9 cellular contexts compared by ENCODE assay signal in the genomic region with DNA sequence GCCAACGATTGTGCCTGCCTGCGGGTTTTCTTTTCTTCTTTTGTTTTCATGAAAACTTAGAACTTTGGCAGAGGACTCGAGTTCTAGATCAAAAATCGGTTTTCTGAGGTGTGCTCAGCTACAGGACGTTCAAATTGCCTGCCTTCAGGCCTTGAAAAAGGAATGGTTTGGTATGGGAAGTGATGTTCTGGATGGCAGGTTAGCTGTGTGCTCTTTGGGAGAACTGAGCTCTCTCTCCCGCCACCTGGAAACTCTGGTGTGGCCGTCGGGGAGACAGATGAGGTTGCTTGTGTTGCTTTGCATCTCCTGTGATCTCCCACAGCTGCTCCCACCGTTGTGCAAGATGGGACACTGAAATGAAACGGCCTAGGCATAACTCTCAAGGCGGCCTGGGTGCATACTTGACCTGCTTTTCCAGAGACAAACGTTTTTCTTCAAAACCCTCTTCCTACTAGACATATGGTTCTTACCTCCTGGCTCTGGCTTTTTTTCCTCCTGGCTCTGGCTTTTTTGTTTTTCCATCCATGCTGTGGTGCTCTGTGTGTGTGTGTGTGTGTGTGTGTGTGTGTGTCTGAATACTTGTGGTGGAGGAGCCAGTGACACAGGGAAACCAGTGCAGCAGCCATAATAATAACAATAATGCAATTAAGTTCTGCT. TPM values are rescaled to one million over a fixed set of nuclear protein-coding genes. Genes with fewer than 3 reads are reported as not detected.
DNase-seq lines count a peak whose midpoint lies in the region; ATAC-seq, FAIRE-seq and TF ChIP-seq lines count a peak whose summit lies in the region.
"Had no signal": no experiment of that assay in that cellular context is flagged by ENCODE, and none has a peak within 500 bp of the region (broad histone marks: within the 10 kb centered on the region; RNA-seq: fewer than 3 reads in every experiment).

No MANE protein-coding gene starts in this region.

- no peaks in the 10 kb centered on the region for H3K9me3 Mint-ChIP-seq in stimulated activated naive CD8-positive, alpha-beta T cell treated with anti-CD3 and anti-CD28 coated beads, Interleukin-15, Interleukin-2, amounts not matched to agents 100 ng/mL and 50 ng/mL, for 24 hours
- H3K9me3 Mint-ChIP-seq in activated CD4-positive, alpha-beta memory T cell treated with anti-CD3 and anti-CD28 coated beads for 36 hours = no peaks in the 10 kb centered on the region
- H3K9me3 Mint-ChIP-seq in progenitor cell of endocrine pancreas (ENCODE audit: low read depth) = no peaks in the 10 kb centered on the region

- no peak for FAIRE-seq in GM12891 (lab: Jason Lieb, UNC)
- FAIRE-seq: islet of Langerhans had no signal

- POLR2A ChIA-PET in activated CD4-positive, alpha-beta memory T cell treated with anti-CD3 and anti-CD28 coated beads for 36 hours (lab: Charles Lee) = no interaction called here

- peaks cover 53% of the 10 kb centered on the region for H3K27me3 Mint-ChIP-seq in stimulated activated naive CD8-positive, alpha-beta T cell treated with anti-CD3 and anti-CD28 coated beads, Interleukin-15, Interleukin-2, amounts not matched to agents 100 ng/mL and 50 ng/mL, for 24 hours
- peaks cover 39% of the 10 kb centered on the region for H3K27me3 Mint-ChIP-seq in activated CD4-positive, alpha-beta memory T cell treated with anti-CD3 and anti-CD28 coated beads for 36 hours
- peaks cover 14% of the 10 kb centered on the region for H3K27me3 Mint-ChIP-seq in progenitor cell of endocrine pancreas

- no peak for ATAC-seq in stimulated activated naive CD8-positive, alpha-beta T cell treated with anti-CD3 and anti-CD28 coated beads, Interleukin-15, Interleukin-2, amounts not matched to agents 100 U/mL and 50 U/mL, for 24 hours
- no peak for ATAC-seq in HG03521 (IDR thresholded peaks at IDR 0.05; ENCODE audit: unreplicated experiment)

- peak overlapping the region; percentile 26 for H3K27ac Mint-ChIP-seq in stimulated activated naive CD8-positive, alpha-beta T cell treated with anti-CD3 and anti-CD28 coated beads, Interleukin-15, Interleukin-2, amounts not matched to agents 100 ng/mL and 50 ng/mL, for 24 hours
- H3K27ac Mint-ChIP-seq in activated CD4-positive, alpha-beta memory T cell treated with anti-CD3 and anti-CD28 coated beads for 36 hours = no peak overlapping the region
- peak overlapping the region; percentile 97 for H3K27ac Mint-ChIP-seq in progenitor cell of endocrine pancreas

- peaks cover 16% of the 10 kb centered on the region for H3K4me1 Mint-ChIP-seq in stimulated activated naive CD8-positive, alpha-beta T cell treated with anti-CD3 and anti-CD28 coated beads, Interleukin-15, Interleukin-2, amounts not matched to agents 100 ng/mL and 50 ng/mL, for 24 hours (ENCODE audit: low read depth)
- H3K4me1 Mint-ChIP-seq in activated CD4-positive, alpha-beta memory T cell treated with anti-CD3 and anti-CD28 coated beads for 36 hours (ENCODE audit: low read depth) = peaks cover 13% of the 10 kb centered on the region
- H3K4me1 Mint-ChIP-seq in progenitor cell of endocrine pancreas (ENCODE audit: low read depth) = peaks cover 33% of the 10 kb centered on the region

- no peak for TF ChIP-seq CTCF in progenitor cell of endocrine pancreas (IDR thresholded peaks at IDR 0.05; ENCODE audit: unreplicated experiment)

- no peak for TF ChIP-seq POLR2A in GM12891 (IDR thresholded peaks at IDR 0.05; ENCODE audit: low read depth, low read length)

- H3K36me3 Mint-ChIP-seq in stimulated activated naive CD8-positive, alpha-beta T cell treated with anti-CD3 and anti-CD28 coated beads, Interleukin-15, Interleukin-2, amounts not matched to agents 100 ng/mL and 50 ng/mL, for 24 hours (ENCODE audit: low read depth) = no peaks in the 10 kb centered on the region
- no peaks in the 10 kb centered on the region for H3K36me3 Mint-ChIP-seq in activated CD4-positive, alpha-beta memory T cell treated with anti-CD3 and anti-CD28 coated beads for 36 hours
- H3K36me3 Mint-ChIP-seq in progenitor cell of endocrine pancreas (ENCODE audit: insufficient read depth) = no peaks in the 10 kb centered on the region

- H3K4me3 Mint-ChIP-seq in stimulated activated naive CD8-positive, alpha-beta T cell treated with anti-CD3 and anti-CD28 coated beads, Interleukin-15, Interleukin-2, amounts not matched to agents 100 ng/mL and 50 ng/mL, for 24 hours = peak overlapping the region; percentile 75
- peak overlapping the region; percentile 46 for H3K4me3 Mint-ChIP-seq in activated CD4-positive, alpha-beta memory T cell treated with anti-CD3 and anti-CD28 coated beads for 36 hours
- peak overlapping the region; percentile 99 for H3K4me3 Mint-ChIP-seq in progenitor cell of endocrine pancreas (ENCODE audit: low read depth)

- intact Hi-C loops in activated CD4-positive, alpha-beta memory T cell treated with anti-CD3 and anti-CD28 coated beads for 36 hours (cut with micrococcal nuclease) = loop anchor here (5.0 to 10.0 kb wide), 5 partner anchors 65 to 302 kb away; no protein-coding TSS in a partner anchor

- CTCF ChIA-PET in activated CD4-positive, alpha-beta memory T cell treated with anti-CD3 and anti-CD28 coated beads for 36 hours (lab: Charles Lee) = no interaction called here

- DNase-seq in stimulated activated naive CD8-positive, alpha-beta T cell treated with anti-CD3 and anti-CD28 coated beads, Interleukin-15, Interleukin-2, amounts not matched to agents 100 U/mL and 50 U/mL, for 24 hours = no peak
- DNase-seq in activated CD4-positive, alpha-beta memory T cell treated with anti-CD3 and anti-CD28 coated beads for 36 hours = no peak
- peak; percentile 75 for DNase-seq in globus pallidus (ENCODE audit: low spot score)
- no peak for DNase-seq in progenitor cell of endocrine pancreas (ENCODE audit: low spot score, unreplicated experiment)
- DNase-seq in NCI-H1048 (lab: John Stamatoyannopoulos, UW) = no peak
- no peak for DNase-seq in GM12891 (ENCODE audit: insufficient read length, low spot score)

TF ChIP-seq in GM12891, 5 proteins besides CTCF, POLR2A, EP300 and RAD21:
- TF ChIP-seq TAF1 (IDR thresholded peaks at IDR 0.05; ENCODE audit: low read depth, low read length) (no peak), POLR2AphosphoS5 (IDR thresholded peaks at IDR 0.05; ENCODE audit: low read depth, low read length) (no peak), SPI1 (IDR thresholded peaks at IDR 0.05; ENCODE audit: low read depth, low read length) (no peak), PAX5 (IDR thresholded peaks at IDR 0.05; ENCODE audit: insufficient read depth, low read length, severe bottlenecking) (no peak), POU2F2 (IDR thresholded peaks at IDR 0.05; ENCODE audit: low read depth, low read length) (no peak)

RNA-seq across cellular contexts. Expression of a gene that starts 2.0 kb away (rescaled TPM):
- 1 to 10 TPM; 2.2 TPM for total RNA-seq in activated CD4-positive, alpha-beta memory T cell treated with anti-CD3 and anti-CD28 coated beads for 36 hours
- 99.5 and 108 TPM in 2 replicates for total RNA-seq in progenitor cell of endocrine pancreas
- polyA plus RNA-seq in GM12891 (2012; ENCODE audit: low read depth, missing spikeins) = 1.2 TPM

Comparison
In these comparisons a context has a peak if more than half of its experiments do, and no peak if none do; other contexts are left out.
1. H3K4me3 Mint-ChIP-seq: peak in every context shown above with its lines; median percentile 99 in progenitor cell of endocrine pancreas; 75 in stimulated activated naive CD8-positive, alpha-beta T cell treated with anti-CD3 and anti-CD28 coated beads, Interleukin-15, Interleukin-2, amounts not matched to agents 100 ng/mL and 50 ng/mL, for 24 hours; 46 in activated CD4-positive, alpha-beta memory T cell treated with anti-CD3 and anti-CD28 coated beads for 36 hours.
2. RNA of a gene that starts 2.0 kb away (total RNA-seq): 99.5 to 108 TPM in progenitor cell of endocrine pancreas; 2.2 TPM in activated CD4-positive, alpha-beta memory T cell treated with anti-CD3 and anti-CD28 coated beads for 36 hours; every median in the first group is over 10 times any median in the second.